Comparison of ENCODE assay signal across 19 cellular contexts in the genomic region with DNA sequence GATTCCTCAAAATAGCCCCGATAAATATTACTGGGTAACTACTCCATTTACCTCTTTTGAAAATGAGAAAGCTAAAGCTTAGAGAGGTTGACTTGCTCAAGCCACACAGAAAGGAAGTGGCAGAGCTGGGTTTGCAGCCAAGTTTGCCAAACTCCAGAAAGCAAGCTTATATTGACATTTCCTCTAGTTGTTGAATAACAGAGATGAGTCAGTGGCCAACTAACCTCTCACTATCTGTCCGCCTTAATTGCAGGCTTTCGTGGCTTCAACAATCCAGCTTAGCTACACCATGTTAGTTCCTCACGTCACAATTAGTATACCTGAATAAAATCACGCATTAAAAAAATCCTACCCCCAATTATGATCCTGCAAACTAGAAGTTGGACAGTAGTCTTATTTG.
DNase-seq lines count a peak whose midpoint lies in the region; ATAC-seq and TF ChIP-seq lines count a peak whose summit lies in the region.
"Had no signal": no experiment of that assay in that cellular context is flagged by ENCODE, and none has a peak within 500 bp of the region (broad histone marks: within the 10 kb centered on the region; RNA-seq: fewer than 3 reads in every experiment).

No MANE protein-coding gene starts in this region.

- no peaks in the 10 kb centered on the region for H3K36me3 Mint-ChIP-seq in activated T-cell treated with anti-CD3 and anti-CD28 coated beads, Interleukin-2, amount 50 U/mL, for 24 hours (ENCODE audit: low read depth)
- H3K36me3 Mint-ChIP-seq: neural progenitor cell had no signal

- H3K9me3 ChIP-seq in MG63 = no peaks in the 10 kb centered on the region
- no peaks in the 10 kb centered on the region for H3K9me3 ChIP-seq in right lobe of liver
- H3K9me3 ChIP-seq: BE2C, gastroesophageal sphincter had no signal

- no peaks in the 10 kb centered on the region for H3K27me3 ChIP-seq in MG63
- no peaks in the 10 kb centered on the region for H3K27me3 ChIP-seq in right lobe of liver
- H3K27me3 ChIP-seq: BE2C, gastroesophageal sphincter, neural progenitor cell had no signal

- 20% methylated on average over 5 of the region's 5 CpGs for WGBS in right lobe of liver (ENCODE audit: insufficient coverage, low coverage, low lambda C conversion rate, missing lambda C conversion rate)

- no peaks in the 10 kb centered on the region for H3K9me3 Mint-ChIP-seq in activated T-cell treated with anti-CD3 and anti-CD28 coated beads, Interleukin-2, amount 50 U/mL, for 24 hours
- H3K9me3 Mint-ChIP-seq: activated CD4-positive, alpha-beta memory T cell treated with anti-CD3 and anti-CD28 coated beads, Interleukin-2, amount 10 ng/mL, durations not matched to agents 7 days and 5 days; activated T-helper 1 cell treated with anti-CD3 and anti-CD28 coated beads, Interleukin-12 subunit alpha, Interleukin-12 subunit beta, Interleukin-2, Interleukin-4 antibody, amounts not matched to agents 30 ng/mL and 10 ng/mL and 1 ng/mL, durations not matched to agents 14 hours and 24 hours and 36 hours; neural progenitor cell had no signal

- no peaks in the 10 kb centered on the region for H3K36me3 ChIP-seq in MG63
- no peaks in the 10 kb centered on the region for H3K36me3 ChIP-seq in right lobe of liver
- H3K36me3 ChIP-seq: BE2C, gastroesophageal sphincter, neural progenitor cell had no signal

- TF ChIP-seq CTCF in astrocyte of the spinal cord (IDR thresholded peaks at IDR 0.05; ENCODE audit: low read depth, low read length) (no peak), right lobe of liver (IDR thresholded peaks at IDR 0.05) (no peak)

- no peak overlapping the region for H3K27ac Mint-ChIP-seq in activated T-cell treated with anti-CD3 and anti-CD28 coated beads, Interleukin-2, amount 50 U/mL, for 24 hours
- H3K27ac Mint-ChIP-seq: activated CD4-positive, alpha-beta memory T cell treated with anti-CD3 and anti-CD28 coated beads, Interleukin-2, amount 10 ng/mL, durations not matched to agents 7 days and 5 days; activated T-helper 1 cell treated with anti-CD3 and anti-CD28 coated beads, Interleukin-12 subunit alpha, Interleukin-12 subunit beta, Interleukin-2, Interleukin-4 antibody, amounts not matched to agents 30 ng/mL and 10 ng/mL and 1 ng/mL, durations not matched to agents 14 hours and 24 hours and 36 hours; neural progenitor cell had no signal

- in situ Hi-C loops in astrocyte of the spinal cord (cut with HindIII; ENCODE audit: low sequenced_read_pairs) = no loop called here

- H3K4me3 ChIP-seq in MG63 (no peak overlapping the region), astrocyte of the spinal cord (ENCODE audit: low read depth, low read length) (no peak overlapping the region), right lobe of liver (peak overlapping the region in 1 of 3 donors; percentile 0)
- H3K4me3 ChIP-seq: gastroesophageal sphincter, GM23248, neural progenitor cell had no signal

- DNase-seq in DMS153 treated with DMSO at 0.1 percent for 48 hours (lab: John Stamatoyannopoulos, UW; ENCODE audit: unreplicated experiment) (peak; percentile 37), MG63 (peak; percentile 35), astrocyte of the spinal cord (ENCODE audit: low read depth, low spot score) (peak; percentile 0), right lobe of liver (peak; percentile 52 to 81 (median 71)), NCI-H128 (lab: John Stamatoyannopoulos, UW; ENCODE audit: unreplicated experiment) (no peak)
- no peak for DNase-seq in activated T-cell treated with anti-CD3 and anti-CD28 coated beads, Interleukin-2, amount 50 U/mL, for 24 hours
- DNase-seq: activated CD4-positive, alpha-beta memory T cell treated with anti-CD3 and anti-CD28 coated beads, Interleukin-2, amount 10 ng/mL, durations not matched to agents 7 days and 5 days; BE2C; cerebellar nuclear complex; DMS79 treated with DMSO at 0.1 percent for 48 hours; GM23248; IMR-90; NCI-H1105 treated with DMSO at 0.1 percent for 48 hours; retina had no signal

- intact Hi-C loops in right lobe of liver (cut with DNase I) = no loop called here

- H3K27ac ChIP-seq in right lobe of liver = no peak overlapping the region
- H3K27ac ChIP-seq: gastroesophageal sphincter, GM23248, neural progenitor cell had no signal

- H3K4me1 ChIP-seq in right lobe of liver = peaks cover 0 to 4% (median 3%) of the 10 kb centered on the region in 4 donors
- H3K4me1 ChIP-seq: BE2C, gastroesophageal sphincter, neural progenitor cell had no signal

- H3K4me1 Mint-ChIP-seq in activated T-cell treated with anti-CD3 and anti-CD28 coated beads, Interleukin-2, amount 50 U/mL, for 24 hours (ENCODE audit: low read depth) = no peaks in the 10 kb centered on the region
- H3K4me1 Mint-ChIP-seq: activated CD4-positive, alpha-beta memory T cell treated with anti-CD3 and anti-CD28 coated beads, Interleukin-2, amount 10 ng/mL, durations not matched to agents 7 days and 5 days; neural progenitor cell had no signal

- H3K4me3 Mint-ChIP-seq in activated T-cell treated with anti-CD3 and anti-CD28 coated beads, Interleukin-2, amount 50 U/mL, for 24 hours = no peak overlapping the region
- H3K4me3 Mint-ChIP-seq: activated CD4-positive, alpha-beta memory T cell treated with anti-CD3 and anti-CD28 coated beads, Interleukin-2, amount 10 ng/mL, durations not matched to agents 7 days and 5 days; activated T-helper 1 cell treated with anti-CD3 and anti-CD28 coated beads, Interleukin-12 subunit alpha, Interleukin-12 subunit beta, Interleukin-2, Interleukin-4 antibody, amounts not matched to agents 30 ng/mL and 10 ng/mL and 1 ng/mL, durations not matched to agents 14 hours and 24 hours and 36 hours; neural progenitor cell had no signal

- ATAC-seq in right lobe of liver (peak; percentile 99 to 100 (median 99)), GM21515 (IDR thresholded peaks at IDR 0.05; ENCODE audit: unreplicated experiment) (no peak)
- ATAC-seq: gastroesophageal sphincter, SK-N-SH treated with all-trans-retinoic acid at 6 μM for 48 hours had no signal

- H3K27me3 Mint-ChIP-seq in activated T-cell treated with anti-CD3 and anti-CD28 coated beads, Interleukin-2, amount 50 U/mL, for 24 hours = no peaks in the 10 kb centered on the region
- H3K27me3 Mint-ChIP-seq: activated CD4-positive, alpha-beta memory T cell treated with anti-CD3 and anti-CD28 coated beads, Interleukin-2, amount 10 ng/mL, durations not matched to agents 7 days and 5 days had no signal

- no peak for TF ChIP-seq POLR2A in right lobe of liver (IDR thresholded peaks at IDR 0.05)

Comparison
In these comparisons a context has a peak if more than half of its experiments do, and no peak if none do; other contexts are left out.
1. DNase-seq: peak in DMS153 treated with DMSO at 0.1 percent for 48 hours (single experiment), MG63 (single experiment), astrocyte of the spinal cord (single experiment) and right lobe of liver (3 of 3); none in NCI-H128 (single experiment) and activated T-cell treated with anti-CD3 and anti-CD28 coated beads, Interleukin-2, amount 50 U/mL, for 24 hours (single experiment).